In the genomic region with DNA sequence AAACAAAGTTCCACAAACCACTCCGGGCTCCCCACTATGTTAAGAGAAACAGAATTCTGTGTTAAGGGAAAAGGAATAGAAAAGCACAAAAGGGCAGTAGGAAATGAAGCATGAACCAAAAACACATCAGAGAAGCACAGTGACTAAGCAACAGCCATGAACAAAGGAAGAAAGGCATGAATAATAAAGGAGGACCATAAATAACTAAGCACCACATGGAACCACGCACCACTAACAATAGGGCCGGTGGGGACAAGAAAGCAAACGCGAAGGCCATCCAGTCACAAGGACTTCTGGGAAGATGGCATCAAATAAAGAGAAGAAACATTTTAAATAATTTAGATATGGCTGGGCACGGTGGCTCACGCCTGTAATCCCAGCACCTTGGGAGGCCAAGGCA, we compare ENCODE assay signal across 20 cellular contexts. TPM values are rescaled to one million over a fixed set of nuclear protein-coding genes. Genes with fewer than 3 reads are reported as not detected.
DNase-seq lines count a peak whose midpoint lies in the region; ATAC-seq and TF ChIP-seq lines count a peak whose summit lies in the region.
"Had no signal": no experiment of that assay in that cellular context is flagged by ENCODE, and none has a peak within 500 bp of the region (broad histone marks: within the 10 kb centered on the region; RNA-seq: fewer than 3 reads in every experiment).

No MANE protein-coding gene starts in this region.

- H3K4me3 ChIP-seq in ascending aorta = peak overlapping the region in 1 of 2 donors; percentile 12
- peak overlapping the region in 1 of 2 donors; percentile 61 for H3K4me3 ChIP-seq in stomach smooth muscle (ENCODE audit: low read length in 2 of 2)
- no peak overlapping the region for H3K4me3 ChIP-seq in mesendoderm (ENCODE audit: low read length)
- H3K4me3 ChIP-seq: cardiac muscle cell had no signal

- TF ChIP-seq CTCF in ascending aorta (IDR thresholded peaks at IDR 0.05) = no peak

- no peak overlapping the region for H3K4ac ChIP-seq in mesendoderm (ENCODE audit: low read depth, low read length)

- H3K79me2 ChIP-seq in mesendoderm (ENCODE audit: control insufficient read depth, insufficient read depth, low read length) = no peaks in the 10 kb centered on the region

- H3K36me3 ChIP-seq in ascending aorta (peaks cover 3 to 13% of the 10 kb centered on the region in 2 donors), stomach smooth muscle (ENCODE audit: control insufficient read depth in 2 of 2, insufficient read depth in 2 of 2, low read length in 2 of 2) (peaks cover 0 to 9% of the 10 kb centered on the region in 2 donors), mesendoderm (ENCODE audit: control insufficient read depth, insufficient read depth, low read length) (no peaks in the 10 kb centered on the region)
- H3K36me3 ChIP-seq: cardiac muscle cell had no signal

- peak overlapping the region in 1 of 2 donors; percentile 42 for H3K9ac ChIP-seq in stomach smooth muscle (ENCODE audit: low read length in 2 of 2)
- no peak overlapping the region for H3K9ac ChIP-seq in mesendoderm (ENCODE audit: low read length)

- no peak overlapping the region for H3K23ac ChIP-seq in mesendoderm (ENCODE audit: low read length)

- no peak overlapping the region for H2BK5ac ChIP-seq in mesendoderm (ENCODE audit: low read length)

- H3K27me3 ChIP-seq in ascending aorta (peaks cover 3% of the 10 kb centered on the region), stomach smooth muscle (ENCODE audit: control insufficient read depth in 1 of 2, insufficient read depth in 2 of 2, low read length in 2 of 2) (no peaks in the 10 kb centered on the region), mesendoderm (ENCODE audit: insufficient read depth, low read length, poor library complexity) (no peaks in the 10 kb centered on the region)
- H3K27me3 ChIP-seq: cardiac muscle cell had no signal

- no peaks in the 10 kb centered on the region for H3K9me3 ChIP-seq in ascending aorta
- H3K9me3 ChIP-seq in stomach smooth muscle (ENCODE audit: control insufficient read depth in 2 of 2, low read length in 2 of 2) = no peaks in the 10 kb centered on the region

- no peak overlapping the region for H4K5ac ChIP-seq in mesendoderm (ENCODE audit: low read length)

- H3K18ac ChIP-seq in mesendoderm (ENCODE audit: low read length) = no peak overlapping the region

- no peak overlapping the region for H4K8ac ChIP-seq in mesendoderm (ENCODE audit: low read depth, low read length)

- no peak overlapping the region for H3K4me2 ChIP-seq in mesendoderm (ENCODE audit: low read length)

- intact Hi-C loops in ascending aorta (cut with DNase I) = no loop called here

- no peak overlapping the region for H2AK5ac ChIP-seq in mesendoderm (ENCODE audit: low read length)

- H3K27ac ChIP-seq in ascending aorta = peak overlapping the region; percentile 70 to 73
- H3K27ac ChIP-seq in stomach smooth muscle (ENCODE audit: low read length) = peak overlapping the region; percentile 66
- H3K27ac ChIP-seq in mesendoderm (ENCODE audit: low read depth, low read length) = no peak overlapping the region
- H3K27ac ChIP-seq: C4-2B, cardiac muscle cell had no signal

- ATAC-seq in HG02885 (IDR thresholded peaks at IDR 0.05; ENCODE audit: poor library complexity, unreplicated experiment) = peak; percentile 2
- ATAC-seq in HG03039 (IDR thresholded peaks at IDR 0.05; ENCODE audit: unreplicated experiment) = no peak
- ATAC-seq: activated CD8-positive, alpha-beta T cell treated with anti-CD3 and anti-CD28 coated beads for 36 hours; stimulated activated naive CD8-positive, alpha-beta T cell treated with anti-CD3 and anti-CD28 coated beads, Interleukin-15, Interleukin-2, amounts not matched to agents 100 U/mL and 50 U/mL, for 24 hours had no signal

- no peak overlapping the region for H2BK15ac ChIP-seq in mesendoderm (replicated peaks; ENCODE audit: low read depth)

- H3K79me1 ChIP-seq in mesendoderm (ENCODE audit: low read length) = no peaks in the 10 kb centered on the region

- no CpG with 5 or more reads among the region's 7 CpGs for WGBS in mesendoderm (ENCODE audit: extremely low coverage, insufficient coverage, low lambda C conversion rate)

- no peak overlapping the region for H2BK120ac ChIP-seq in mesendoderm (ENCODE audit: low read depth, low read length)

- H3K56ac ChIP-seq in mesendoderm (ENCODE audit: low read length) = no peak overlapping the region

- no peak for DNase-seq in ascending aorta (ENCODE audit: low spot score in 2 of 2)
- DNase-seq in iPS-NIHi7 (ENCODE audit: extremely low spot score) = peak; percentile 26
- DNase-seq in NOMO-1 (lab: John Stamatoyannopoulos, UW; ENCODE audit: unreplicated experiment in 2 of 2) = no peak
- no peak for DNase-seq in SW 1271 (lab: John Stamatoyannopoulos, UW)
- DNase-seq in mesendoderm = no peak
- DNase-seq: activated CD8-positive, alpha-beta T cell treated with anti-CD3 and anti-CD28 coated beads for 36 hours; activated gamma-delta T cell; HFFc6; mammary epithelial cell; NCI-H1417 treated with DMSO at 0.1 percent for 48 hours; NCI-H510A; posterior cingulate gyrus; stimulated activated naive CD8-positive, alpha-beta T cell treated with anti-CD3 and anti-CD28 coated beads, Interleukin-15, Interleukin-2, amounts not matched to agents 100 U/mL and 50 U/mL, for 24 hours; T-helper 9 cell had no signal

- H3K4me1 ChIP-seq in ascending aorta = peaks cover 0 to 56% of the 10 kb centered on the region in 2 donors
- H3K4me1 ChIP-seq in stomach smooth muscle (ENCODE audit: control insufficient read depth, insufficient read depth, low read length) = peaks cover 42% of the 10 kb centered on the region
- H3K4me1 ChIP-seq in mesendoderm (ENCODE audit: control insufficient read depth, low read depth, low read length) = no peaks in the 10 kb centered on the region

RNA-seq across cellular contexts. Expression of a gene that starts 18.0 kb away (rescaled TPM):
- total RNA-seq in ascending aorta = 200 TPM
- polyA plus RNA-seq in mesendoderm (2013, experiment 1 of 2) = 1.3 TPM
- polyA plus RNA-seq in mesendoderm (2013, experiment 2 of 2) = 1.9 TPM
- polyA plus RNA-seq: IgD-negative memory B cell had no signal
